In the genomic region with DNA sequence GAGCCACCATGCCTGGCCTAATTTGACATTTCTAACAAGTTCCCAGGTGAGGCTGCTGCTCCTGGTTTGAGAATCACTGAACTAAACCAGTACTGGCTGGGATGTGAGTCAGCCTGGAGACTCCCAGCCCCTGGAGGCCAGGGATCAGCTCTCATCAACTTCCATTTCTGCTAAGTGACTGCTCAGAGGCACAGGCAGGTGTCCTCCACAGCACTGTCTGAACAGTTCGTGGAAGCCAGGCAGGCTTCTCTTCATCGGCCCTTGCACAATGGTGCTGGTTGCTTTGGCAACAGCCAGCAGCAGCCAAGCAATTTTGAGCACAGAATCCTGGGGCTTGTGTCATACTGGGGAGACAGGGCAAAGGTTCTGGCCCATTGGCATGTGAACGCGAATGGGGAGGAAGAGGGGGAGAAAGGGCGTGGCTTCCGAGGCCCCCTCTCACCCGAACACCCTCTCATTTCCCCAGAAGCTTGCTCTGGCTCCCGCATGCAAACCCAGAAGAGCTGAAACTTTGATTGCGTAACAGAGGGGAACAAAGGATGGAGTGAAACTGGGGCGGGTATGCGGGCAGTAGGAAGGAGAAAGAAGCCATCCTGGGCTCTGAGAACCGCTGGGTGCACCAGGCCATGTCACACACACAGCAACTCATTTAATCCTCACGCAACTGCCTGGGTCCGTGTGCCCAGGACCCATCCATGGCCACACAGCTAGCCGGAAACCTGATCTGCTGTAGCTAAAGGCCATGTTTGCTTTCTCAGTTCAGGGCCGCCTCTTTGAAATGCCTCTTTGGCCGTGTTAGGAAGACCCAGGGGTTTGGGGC, we compare ENCODE assay signal across 8 cellular contexts. TPM values are rescaled to one million over a fixed set of nuclear protein-coding genes. Genes with fewer than 3 reads are reported as not detected.
DNase-seq lines count a peak whose midpoint lies in the region; ATAC-seq lines count a peak whose summit lies in the region.

No MANE protein-coding gene starts in this region.

- no peaks in the 10 kb centered on the region for H3K9me3 ChIP-seq in T-helper 17 cell (ENCODE audit: control insufficient read depth, low read length, poor library complexity, severe bottlenecking)

- H3K4me1 Mint-ChIP-seq in T-helper 17 cell = no peaks in the 10 kb centered on the region

- no peak overlapping the region for H3K4me3 Mint-ChIP-seq in T-helper 17 cell

- intact Hi-C loops in cardiac septum (cut with DNase I) (no loop called here), posterior vena cava (cut with DNase I) (no loop called here)

- H3K27ac Mint-ChIP-seq in T-helper 17 cell = no peak overlapping the region

- no peak for ATAC-seq in activated CD4-positive, CD25-positive, alpha-beta regulatory T cell treated with anti-CD3 and anti-CD28 coated beads, Interleukin-2, amount 50 U/mL, for 24 hours
- ATAC-seq in HG02623 (IDR thresholded peaks at IDR 0.05; ENCODE audit: unreplicated experiment) (no peak), T-helper 17 cell (no peak)

- H3K36me3 Mint-ChIP-seq in T-helper 17 cell (ENCODE audit: low read depth) = no peaks in the 10 kb centered on the region

- H3K27me3 Mint-ChIP-seq in T-helper 17 cell = no peaks in the 10 kb centered on the region

- DNase-seq in AG08395 (ENCODE audit: low spot score) (peak; percentile 83), LHCN-M2 (ENCODE audit: low read depth) (peak; percentile 84), SKM-1 treated with dmso at 0.1 percent for 144 hours (lab: John Stamatoyannopoulos, UW; ENCODE audit: unreplicated experiment) (peak; percentile 98), cardiac septum (ENCODE audit: low spot score) (peak; percentile 79), posterior vena cava (ENCODE audit: low spot score) (peak; percentile 94), T-helper 17 cell (no peak)

RNA-seq across cellular contexts. Expression of a gene that starts 9.0 kb away (rescaled TPM):
- total RNA-seq in LHCN-M2 (2014; rRNA removed) (97.7 and 122 TPM in 2 replicates), cardiac septum (39.7 TPM), posterior vena cava (10 to 100 TPM; 76.3 to 88.8 TPM), T-helper 17 cell (10 to 100 TPM; 48.7 to 51.0 TPM)
- polyA plus RNA-seq in LHCN-M2 (2012) = 46.5 TPM

RNA-seq across cellular contexts. Expression of a gene that starts 27.2 kb away (rescaled TPM):
- total RNA-seq in LHCN-M2 (2014; rRNA removed) (90.6 and 91.0 TPM in 2 replicates), cardiac septum (33.6 TPM), posterior vena cava (10 to 100 TPM; 28.9 to 30.8 TPM), T-helper 17 cell (100 to 1,000 TPM; 136 to 140 TPM)
- polyA plus RNA-seq in LHCN-M2 (2012) = 68.3 TPM

Comparison
In these comparisons a context has a peak if more than half of its experiments do, and no peak if none do; other contexts are left out.
1. DNase-seq: peak in AG08395 (single experiment), LHCN-M2 (single experiment), SKM-1 treated with dmso at 0.1 percent for 144 hours (single experiment), cardiac septum (single experiment) and posterior vena cava (single experiment); none in T-helper 17 cell (0 of 3).